2 cellular contexts compared by ENCODE assay signal in the genomic region with DNA sequence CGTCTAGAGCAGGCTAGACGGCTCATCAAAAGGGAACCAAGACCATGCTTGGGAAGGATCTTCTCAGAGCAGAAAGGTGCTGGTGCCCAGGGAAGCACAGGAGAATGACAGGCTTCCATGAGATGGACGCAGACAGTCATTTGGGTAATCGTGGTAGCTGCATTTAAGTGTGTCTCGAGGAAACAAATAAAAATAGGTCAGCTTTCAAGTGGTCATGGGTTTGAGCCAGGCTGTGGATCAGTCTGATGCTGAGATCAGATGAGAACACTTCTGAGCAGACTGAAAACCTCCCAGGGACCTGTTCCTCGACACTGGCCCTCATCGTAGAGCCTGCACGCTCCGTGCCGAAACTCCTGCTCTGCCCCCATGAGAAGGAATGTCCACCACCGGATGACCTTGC.
TF ChIP-seq lines count a peak whose summit lies in the region.

No MANE protein-coding gene starts in this region.

TF ChIP-seq in GM12878, 131 proteins besides CTCF, POLR2A, EP300 and RAD21 (continues in another document):
- TF ChIP-seq RAD51 (IDR thresholded peaks at IDR 0.05) (no peak), NBN (IDR thresholded peaks at IDR 0.05) (no peak), GATAD2B (conservative IDR thresholded peaks at IDR 0.05; ENCODE audit: low read depth) (no peak), HDAC2 (IDR thresholded peaks at IDR 0.05) (no peak), ZZZ3 (IDR thresholded peaks at IDR 0.05; ENCODE audit: control insufficient read depth, insufficient read length, low read depth) (no peak), TARDBP (IDR thresholded peaks at IDR 0.05; ENCODE audit: borderline replicate concordance) (no peak), IKZF1 (conservative IDR thresholded peaks at IDR 0.05) (no peak), SP1 (IDR thresholded peaks at IDR 0.05; ENCODE audit: low read depth, low read length) (no peak), FOS (IDR thresholded peaks at IDR 0.05; ENCODE audit: borderline replicate concordance, extremely low read depth, insufficient read length) (no peak)
- TF ChIP-seq, protein P1, sequence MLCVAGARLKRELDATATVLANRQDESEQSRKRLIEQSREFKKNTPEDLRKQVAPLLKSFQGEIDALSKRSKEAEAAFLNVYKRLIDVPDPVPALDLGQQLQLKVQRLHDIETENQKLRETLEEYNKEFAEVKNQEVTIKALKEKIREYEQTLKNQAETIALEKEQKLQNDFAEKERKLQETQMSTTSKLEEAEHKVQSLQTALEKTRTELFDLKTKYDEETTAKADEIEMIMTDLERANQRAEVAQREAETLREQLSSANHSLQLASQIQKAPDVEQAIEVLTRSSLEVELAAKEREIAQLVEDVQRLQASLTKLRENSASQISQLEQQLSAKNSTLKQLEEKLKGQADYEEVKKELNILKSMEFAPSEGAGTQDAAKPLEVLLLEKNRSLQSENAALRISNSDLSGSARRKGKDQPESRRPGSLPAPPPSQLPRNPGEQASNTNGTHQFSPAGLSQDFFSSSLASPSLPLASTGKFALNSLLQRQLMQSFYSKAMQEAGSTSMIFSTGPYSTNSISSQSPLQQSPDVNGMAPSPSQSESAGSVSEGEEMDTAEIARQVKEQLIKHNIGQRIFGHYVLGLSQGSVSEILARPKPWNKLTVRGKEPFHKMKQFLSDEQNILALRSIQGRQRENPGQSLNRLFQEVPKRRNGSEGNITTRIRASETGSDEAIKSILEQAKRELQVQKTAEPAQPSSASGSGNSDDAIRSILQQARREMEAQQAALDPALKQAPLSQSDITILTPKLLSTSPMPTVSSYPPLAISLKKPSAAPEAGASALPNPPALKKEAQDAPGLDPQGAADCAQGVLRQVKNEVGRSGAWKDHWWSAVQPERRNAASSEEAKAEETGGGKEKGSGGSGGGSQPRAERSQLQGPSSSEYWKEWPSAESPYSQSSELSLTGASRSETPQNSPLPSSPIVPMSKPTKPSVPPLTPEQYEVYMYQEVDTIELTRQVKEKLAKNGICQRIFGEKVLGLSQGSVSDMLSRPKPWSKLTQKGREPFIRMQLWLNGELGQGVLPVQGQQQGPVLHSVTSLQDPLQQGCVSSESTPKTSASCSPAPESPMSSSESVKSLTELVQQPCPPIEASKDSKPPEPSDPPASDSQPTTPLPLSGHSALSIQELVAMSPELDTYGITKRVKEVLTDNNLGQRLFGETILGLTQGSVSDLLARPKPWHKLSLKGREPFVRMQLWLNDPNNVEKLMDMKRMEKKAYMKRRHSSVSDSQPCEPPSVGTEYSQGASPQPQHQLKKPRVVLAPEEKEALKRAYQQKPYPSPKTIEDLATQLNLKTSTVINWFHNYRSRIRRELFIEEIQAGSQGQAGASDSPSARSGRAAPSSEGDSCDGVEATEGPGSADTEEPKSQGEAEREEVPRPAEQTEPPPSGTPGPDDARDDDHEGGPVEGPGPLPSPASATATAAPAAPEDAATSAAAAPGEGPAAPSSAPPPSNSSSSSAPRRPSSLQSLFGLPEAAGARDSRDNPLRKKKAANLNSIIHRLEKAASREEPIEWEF (IDR thresholded peaks at IDR 0.05; ENCODE audit: insufficient replicate concordance, low read depth, low read length) = no peak
- TF ChIP-seq, protein P2, sequence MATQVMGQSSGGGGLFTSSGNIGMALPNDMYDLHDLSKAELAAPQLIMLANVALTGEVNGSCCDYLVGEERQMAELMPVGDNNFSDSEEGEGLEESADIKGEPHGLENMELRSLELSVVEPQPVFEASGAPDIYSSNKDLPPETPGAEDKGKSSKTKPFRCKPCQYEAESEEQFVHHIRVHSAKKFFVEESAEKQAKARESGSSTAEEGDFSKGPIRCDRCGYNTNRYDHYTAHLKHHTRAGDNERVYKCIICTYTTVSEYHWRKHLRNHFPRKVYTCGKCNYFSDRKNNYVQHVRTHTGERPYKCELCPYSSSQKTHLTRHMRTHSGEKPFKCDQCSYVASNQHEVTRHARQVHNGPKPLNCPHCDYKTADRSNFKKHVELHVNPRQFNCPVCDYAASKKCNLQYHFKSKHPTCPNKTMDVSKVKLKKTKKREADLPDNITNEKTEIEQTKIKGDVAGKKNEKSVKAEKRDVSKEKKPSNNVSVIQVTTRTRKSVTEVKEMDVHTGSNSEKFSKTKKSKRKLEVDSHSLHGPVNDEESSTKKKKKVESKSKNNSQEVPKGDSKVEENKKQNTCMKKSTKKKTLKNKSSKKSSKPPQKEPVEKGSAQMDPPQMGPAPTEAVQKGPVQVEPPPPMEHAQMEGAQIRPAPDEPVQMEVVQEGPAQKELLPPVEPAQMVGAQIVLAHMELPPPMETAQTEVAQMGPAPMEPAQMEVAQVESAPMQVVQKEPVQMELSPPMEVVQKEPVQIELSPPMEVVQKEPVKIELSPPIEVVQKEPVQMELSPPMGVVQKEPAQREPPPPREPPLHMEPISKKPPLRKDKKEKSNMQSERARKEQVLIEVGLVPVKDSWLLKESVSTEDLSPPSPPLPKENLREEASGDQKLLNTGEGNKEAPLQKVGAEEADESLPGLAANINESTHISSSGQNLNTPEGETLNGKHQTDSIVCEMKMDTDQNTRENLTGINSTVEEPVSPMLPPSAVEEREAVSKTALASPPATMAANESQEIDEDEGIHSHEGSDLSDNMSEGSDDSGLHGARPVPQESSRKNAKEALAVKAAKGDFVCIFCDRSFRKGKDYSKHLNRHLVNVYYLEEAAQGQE (IDR thresholded peaks at IDR 0.05; ENCODE audit: low read depth, low read length) = no peak
- TF ChIP-seq, protein P3, sequence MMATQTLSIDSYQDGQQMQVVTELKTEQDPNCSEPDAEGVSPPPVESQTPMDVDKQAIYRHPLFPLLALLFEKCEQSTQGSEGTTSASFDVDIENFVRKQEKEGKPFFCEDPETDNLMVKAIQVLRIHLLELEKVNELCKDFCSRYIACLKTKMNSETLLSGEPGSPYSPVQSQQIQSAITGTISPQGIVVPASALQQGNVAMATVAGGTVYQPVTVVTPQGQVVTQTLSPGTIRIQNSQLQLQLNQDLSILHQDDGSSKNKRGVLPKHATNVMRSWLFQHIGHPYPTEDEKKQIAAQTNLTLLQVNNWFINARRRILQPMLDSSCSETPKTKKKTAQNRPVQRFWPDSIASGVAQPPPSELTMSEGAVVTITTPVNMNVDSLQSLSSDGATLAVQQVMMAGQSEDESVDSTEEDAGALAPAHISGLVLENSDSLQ (IDR thresholded peaks at IDR 0.05) = no peak
- TF ChIP-seq, protein P4, sequence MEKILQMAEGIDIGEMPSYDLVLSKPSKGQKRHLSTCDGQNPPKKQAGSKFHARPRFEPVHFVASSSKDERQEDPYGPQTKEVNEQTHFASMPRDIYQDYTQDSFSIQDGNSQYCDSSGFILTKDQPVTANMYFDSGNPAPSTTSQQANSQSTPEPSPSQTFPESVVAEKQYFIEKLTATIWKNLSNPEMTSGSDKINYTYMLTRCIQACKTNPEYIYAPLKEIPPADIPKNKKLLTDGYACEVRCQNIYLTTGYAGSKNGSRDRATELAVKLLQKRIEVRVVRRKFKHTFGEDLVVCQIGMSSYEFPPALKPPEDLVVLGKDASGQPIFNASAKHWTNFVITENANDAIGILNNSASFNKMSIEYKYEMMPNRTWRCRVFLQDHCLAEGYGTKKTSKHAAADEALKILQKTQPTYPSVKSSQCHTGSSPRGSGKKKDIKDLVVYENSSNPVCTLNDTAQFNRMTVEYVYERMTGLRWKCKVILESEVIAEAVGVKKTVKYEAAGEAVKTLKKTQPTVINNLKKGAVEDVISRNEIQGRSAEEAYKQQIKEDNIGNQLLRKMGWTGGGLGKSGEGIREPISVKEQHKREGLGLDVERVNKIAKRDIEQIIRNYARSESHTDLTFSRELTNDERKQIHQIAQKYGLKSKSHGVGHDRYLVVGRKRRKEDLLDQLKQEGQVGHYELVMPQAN (conservative IDR thresholded peaks at IDR 0.05) = no peak

TF ChIP-seq in GM12891, 5 proteins besides CTCF, POLR2A, EP300 and RAD21:
- TF ChIP-seq TAF1 (IDR thresholded peaks at IDR 0.05; ENCODE audit: low read depth, low read length) (no peak), POU2F2 (IDR thresholded peaks at IDR 0.05; ENCODE audit: low read depth, low read length) (no peak), POLR2AphosphoS5 (IDR thresholded peaks at IDR 0.05; ENCODE audit: low read depth, low read length) (no peak), PAX5 (IDR thresholded peaks at IDR 0.05; ENCODE audit: insufficient read depth, low read length, severe bottlenecking) (no peak), SPI1 (IDR thresholded peaks at IDR 0.05; ENCODE audit: low read depth, low read length) (no peak)
TF ChIP-seq in GM12891: peak in this region for 0.
